Comparison of ENCODE assay signal across 1 cellular context in genomic region chr7:150668472-150668911, GRCh38.
TF ChIP-seq lines count a peak whose summit lies in the region.

No MANE protein-coding gene starts in this region.

TF ChIP-seq in GM12878, 131 proteins besides CTCF, POLR2A, EP300 and RAD21 (continued from another document):
- TF ChIP-seq PKNOX1 (IDR thresholded peaks at IDR 0.05) (peak; percentile 68), USF2 (IDR thresholded peaks at IDR 0.05; ENCODE audit: borderline replicate concordance, low read depth, low read length) (no peak), STAT3 (IDR thresholded peaks at IDR 0.05; ENCODE audit: low read depth, low read length) (0 out of 2 replicates have a peak, but pooled peaks have one; percentile 33), SMC3 (IDR thresholded peaks at IDR 0.05; ENCODE audit: borderline replicate concordance, low read length) (peak; percentile 19; the same call in 1 of the 2 replicates), POLR2AphosphoS5 (IDR thresholded peaks at IDR 0.05; ENCODE audit: low read length) (0 out of 2 replicates have a peak, but pooled peaks have one; percentile 3), FOXM1 (IDR thresholded peaks at IDR 0.05; ENCODE audit: low read depth, low read length) (peak; percentile 91), NRF1 (conservative IDR thresholded peaks at IDR 0.05; ENCODE audit: low read depth, low read length) (no peak), SRF (IDR thresholded peaks at IDR 0.05; ENCODE audit: low read depth in 2 of 2, low read length in 2 of 2) (no peak), EED (IDR thresholded peaks at IDR 0.05; ENCODE audit: low read depth) (peak; percentile 88), NR2C1 (IDR thresholded peaks at IDR 0.05) (no peak), KDM1A (IDR thresholded peaks at IDR 0.05; ENCODE audit: borderline replicate concordance) (no peak), IRF4 (IDR thresholded peaks at IDR 0.05; ENCODE audit: low read depth, low read length) (peak; percentile 41; the same call in 1 of the 2 replicates), SUPT20H (IDR thresholded peaks at IDR 0.05; ENCODE audit: borderline replicate concordance, control insufficient read depth, low read depth, low read length) (no peak), TCF3 (IDR thresholded peaks at IDR 0.05; ENCODE audit: borderline replicate concordance, insufficient read depth, low read depth, low read length) (0 out of 2 replicates have a peak, but pooled peaks have one; percentile 36), BCL11A (IDR thresholded peaks at IDR 0.05; ENCODE audit: low read depth, low read length) (peak; percentile 16; the same call in 1 of the 2 replicates), MTA2 (IDR thresholded peaks at IDR 0.05; ENCODE audit: low read depth) (peak; percentile 84), LARP7 (IDR thresholded peaks at IDR 0.05) (no peak), ATF3 (IDR thresholded peaks at IDR 0.05; ENCODE audit: borderline replicate concordance, extremely low read depth, low read depth, low read length) (no peak)
